ENCODE assay signal across 1 cellular context in the genomic region with DNA sequence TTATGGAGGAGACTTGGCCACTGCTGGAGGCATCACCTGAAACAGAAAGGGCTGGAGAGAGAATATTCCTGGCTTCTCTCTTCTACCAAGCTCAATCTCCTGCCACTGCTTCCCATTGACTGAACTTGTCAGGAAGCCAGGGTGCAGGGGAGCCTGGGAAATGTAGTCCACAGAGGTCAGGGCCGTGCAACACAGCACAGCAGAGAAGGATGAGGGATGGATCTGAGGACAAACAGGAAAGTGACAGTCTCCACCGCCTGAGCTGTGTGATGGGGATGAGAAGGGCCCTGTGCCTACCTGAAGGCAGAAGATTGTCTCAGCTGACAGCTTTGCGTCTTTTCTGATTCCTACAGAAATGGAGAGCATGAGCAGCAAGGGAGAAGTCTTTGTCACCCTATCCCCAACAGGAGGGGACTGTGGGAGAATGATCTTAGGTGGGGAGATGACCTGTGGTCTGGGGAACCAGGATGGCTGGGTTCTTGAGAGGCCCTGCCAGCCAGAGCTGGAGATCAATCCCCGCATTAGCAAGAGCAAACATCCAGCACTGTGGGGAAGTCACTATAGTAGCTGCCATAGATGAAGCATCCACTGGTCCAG.
TF ChIP-seq lines count a peak whose summit lies in the region.

No MANE protein-coding gene starts in this region.

TF ChIP-seq in HepG2, 621 proteins besides CTCF, POLR2A, EP300 and RAD21 (continued from another document and continues in another):
- TF ChIP-seq, protein P1, sequence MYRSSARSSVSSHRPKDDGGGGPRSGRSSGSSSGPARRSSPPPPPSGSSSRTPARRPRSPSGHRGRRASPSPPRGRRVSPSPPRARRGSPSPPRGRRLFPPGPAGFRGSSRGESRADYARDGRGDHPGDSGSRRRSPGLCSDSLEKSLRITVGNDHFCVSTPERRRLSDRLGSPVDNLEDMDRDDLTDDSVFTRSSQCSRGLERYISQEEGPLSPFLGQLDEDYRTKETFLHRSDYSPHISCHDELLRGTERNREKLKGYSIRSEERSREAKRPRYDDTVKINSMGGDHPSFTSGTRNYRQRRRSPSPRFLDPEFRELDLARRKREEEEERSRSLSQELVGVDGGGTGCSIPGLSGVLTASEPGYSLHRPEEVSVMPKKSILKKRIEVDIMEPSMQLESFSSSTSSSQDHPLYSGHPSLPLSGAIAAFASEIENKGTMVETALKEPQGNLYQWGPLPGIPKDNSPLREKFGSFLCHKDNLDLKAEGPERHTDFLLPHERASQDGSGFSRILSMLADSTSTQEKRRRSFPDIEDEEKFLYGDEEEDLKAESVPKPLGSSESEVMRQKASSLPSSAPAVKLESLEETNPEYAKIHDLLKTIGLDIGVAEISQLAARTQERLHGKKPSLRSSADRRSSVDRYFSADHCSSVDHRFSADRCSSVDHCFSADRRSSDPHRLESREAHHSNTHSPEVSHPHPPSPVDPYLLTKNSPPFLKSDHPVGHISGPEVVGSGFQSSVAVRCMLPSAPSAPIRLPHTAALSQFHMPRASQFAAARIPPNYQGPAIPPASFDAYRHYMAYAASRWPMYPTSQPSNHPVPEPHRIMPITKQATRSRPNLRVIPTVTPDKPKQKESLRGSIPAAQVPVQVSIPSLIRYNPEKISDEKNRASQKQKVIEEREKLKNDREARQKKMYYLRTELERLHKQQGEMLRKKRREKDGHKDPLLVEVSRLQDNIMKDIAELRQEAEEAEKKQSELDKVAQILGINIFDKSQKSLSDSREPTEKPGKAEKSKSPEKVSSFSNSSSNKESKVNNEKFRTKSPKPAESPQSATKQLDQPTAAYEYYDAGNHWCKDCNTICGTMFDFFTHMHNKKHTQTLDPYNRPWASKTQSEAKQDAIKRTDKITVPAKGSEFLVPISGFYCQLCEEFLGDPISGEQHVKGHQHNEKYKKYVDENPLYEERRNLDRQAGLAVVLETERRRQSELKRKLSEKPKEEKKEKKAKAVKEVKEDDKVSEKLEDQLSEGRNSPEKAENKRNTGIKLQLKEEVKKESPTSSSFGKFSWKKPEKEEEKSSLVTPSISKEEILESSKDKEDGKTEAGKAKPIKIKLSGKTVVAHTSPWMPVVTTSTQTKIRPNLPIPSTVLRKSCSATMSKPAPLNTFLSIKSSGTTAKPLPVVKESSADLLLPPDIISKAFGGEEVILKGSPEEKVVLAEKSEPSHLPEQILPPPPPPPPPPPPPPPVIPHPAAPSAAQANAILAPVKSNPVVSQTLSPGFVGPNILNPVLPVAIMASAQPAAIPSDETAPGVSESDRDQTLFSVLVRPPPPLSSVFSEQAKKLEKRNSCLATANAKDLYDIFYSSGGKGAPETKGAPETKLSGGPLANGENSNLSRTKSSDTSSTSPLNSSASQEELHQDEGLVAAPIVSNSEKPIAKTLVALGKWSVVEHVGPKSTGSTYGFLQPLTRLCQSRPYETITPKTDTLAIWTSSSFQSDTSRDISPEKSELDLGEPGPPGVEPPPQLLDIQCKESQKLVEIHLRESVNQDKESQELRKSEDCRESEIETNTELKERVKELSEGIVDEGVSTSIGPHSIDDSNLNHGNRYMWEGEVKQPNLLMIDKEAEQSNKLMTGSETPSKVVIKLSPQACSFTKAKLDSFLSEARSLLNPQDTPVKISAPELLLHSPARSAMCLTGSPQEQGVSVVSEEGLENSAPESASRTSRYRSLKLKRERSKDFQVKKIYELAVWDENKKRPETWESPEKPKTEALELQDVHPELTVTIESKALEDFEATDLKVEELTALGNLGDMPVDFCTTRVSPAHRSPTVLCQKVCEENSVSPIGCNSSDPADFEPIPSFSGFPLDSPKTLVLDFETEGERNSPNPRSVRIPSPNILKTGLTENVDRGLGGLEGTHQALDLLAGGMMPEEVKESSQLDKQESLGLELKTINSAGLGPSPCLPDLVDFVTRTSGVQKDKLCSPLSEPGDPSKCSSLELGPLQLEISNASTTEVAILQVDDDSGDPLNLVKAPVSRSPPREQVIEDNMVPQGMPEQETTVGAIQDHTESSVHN (CRISPR knock-in tag; IDR thresholded peaks at IDR 0.05), result peak; percentile 91; the same call in 1 of the 2 replicates
- peak; percentile 74; the same call in 1 of the 2 replicates for TF ChIP-seq ZNF567 (CRISPR knock-in tag; IDR thresholded peaks at IDR 0.05; ENCODE audit: borderline replicate concordance)
- TF ChIP-seq PHF5A (CRISPR knock-in tag; IDR thresholded peaks at IDR 0.05; ENCODE audit: low read depth, unreplicated experiment), result peak; percentile 74
- TF ChIP-seq, protein P2, sequence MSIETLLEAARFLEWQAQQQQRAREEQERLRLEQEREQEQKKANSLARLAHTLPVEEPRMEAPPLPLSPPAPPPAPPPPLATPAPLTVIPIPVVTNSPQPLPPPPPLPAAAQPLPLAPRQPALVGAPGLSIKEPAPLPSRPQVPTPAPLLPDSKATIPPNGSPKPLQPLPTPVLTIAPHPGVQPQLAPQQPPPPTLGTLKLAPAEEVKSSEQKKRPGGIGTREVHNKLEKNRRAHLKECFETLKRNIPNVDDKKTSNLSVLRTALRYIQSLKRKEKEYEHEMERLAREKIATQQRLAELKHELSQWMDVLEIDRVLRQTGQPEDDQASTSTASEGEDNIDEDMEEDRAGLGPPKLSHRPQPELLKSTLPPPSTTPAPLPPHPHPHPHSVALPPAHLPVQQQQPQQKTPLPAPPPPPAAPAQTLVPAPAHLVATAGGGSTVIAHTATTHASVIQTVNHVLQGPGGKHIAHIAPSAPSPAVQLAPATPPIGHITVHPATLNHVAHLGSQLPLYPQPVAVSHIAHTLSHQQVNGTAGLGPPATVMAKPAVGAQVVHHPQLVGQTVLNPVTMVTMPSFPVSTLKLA (IDR thresholded peaks at IDR 0.05), result no peak
- no peak for TF ChIP-seq BRCA1 (CRISPR knock-in tag; IDR thresholded peaks at IDR 0.05)
- peak; percentile 64 for TF ChIP-seq TBX2 (CRISPR knock-in tag; IDR thresholded peaks at IDR 0.05; ENCODE audit: borderline replicate concordance)
- 0 out of 2 replicates have a peak, but pooled peaks have one; percentile 54 for TF ChIP-seq ZNF772 (CRISPR knock-in tag; IDR thresholded peaks at IDR 0.05)
- no peak for TF ChIP-seq SP140L (CRISPR knock-in tag; IDR thresholded peaks at IDR 0.05; ENCODE audit: borderline replicate concordance)
- peak; percentile 58 for TF ChIP-seq HOXA3 (CRISPR knock-in tag; IDR thresholded peaks at IDR 0.05)
- 0 out of 2 replicates have a peak, but pooled peaks have one; percentile 4 for TF ChIP-seq ZNF644 (CRISPR knock-in tag; IDR thresholded peaks at IDR 0.05; ENCODE audit: low read depth)
- no peak for TF ChIP-seq FOXA1 (IDR thresholded peaks at IDR 0.05)
- no peak for TF ChIP-seq FOXA1 (CRISPR knock-in tag; IDR thresholded peaks at IDR 0.05)
- TF ChIP-seq ZNF788 (CRISPR knock-in tag; IDR thresholded peaks at IDR 0.05; ENCODE audit: borderline replicate concordance), result peak; percentile 85; the same call in 1 of the 2 replicates
- TF ChIP-seq ZNF451 (CRISPR knock-in tag; IDR thresholded peaks at IDR 0.05), result 0 out of 2 replicates have a peak, but pooled peaks have one; percentile 35
- TF ChIP-seq, protein P3, sequence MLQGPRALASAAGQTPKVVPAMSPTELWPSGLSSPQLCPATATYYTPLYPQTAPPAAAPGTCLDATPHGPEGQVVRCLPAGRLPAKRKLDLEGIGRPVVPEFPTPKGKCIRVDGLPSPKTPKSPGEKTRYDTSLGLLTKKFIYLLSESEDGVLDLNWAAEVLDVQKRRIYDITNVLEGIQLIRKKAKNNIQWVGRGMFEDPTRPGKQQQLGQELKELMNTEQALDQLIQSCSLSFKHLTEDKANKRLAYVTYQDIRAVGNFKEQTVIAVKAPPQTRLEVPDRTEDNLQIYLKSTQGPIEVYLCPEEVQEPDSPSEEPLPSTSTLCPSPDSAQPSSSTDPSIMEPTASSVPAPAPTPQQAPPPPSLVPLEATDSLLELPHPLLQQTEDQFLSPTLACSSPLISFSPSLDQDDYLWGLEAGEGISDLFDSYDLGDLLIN (CRISPR knock-in tag; IDR thresholded peaks at IDR 0.05; ENCODE audit: borderline replicate concordance), result 0 out of 2 replicates have a peak, but pooled peaks have one; percentile 56
- no peak for TF ChIP-seq MAF1 (CRISPR knock-in tag; IDR thresholded peaks at IDR 0.05; ENCODE audit: borderline replicate concordance)
- TF ChIP-seq FOXO1 (CRISPR knock-in tag; IDR thresholded peaks at IDR 0.05), result 0 out of 2 replicates have a peak, but pooled peaks have one; percentile 9
- TF ChIP-seq NFKBIZ (CRISPR knock-in tag; IDR thresholded peaks at IDR 0.05), result no peak
- TF ChIP-seq FOSL1 (CRISPR knock-in tag; IDR thresholded peaks at IDR 0.05; ENCODE audit: borderline replicate concordance), result no peak
- TF ChIP-seq FOXC1 (CRISPR knock-in tag; IDR thresholded peaks at IDR 0.05; ENCODE audit: borderline replicate concordance), result peak; percentile 70; the same call in 1 of the 2 replicates
- no peak for TF ChIP-seq ZNF10 (CRISPR knock-in tag; IDR thresholded peaks at IDR 0.05; ENCODE audit: borderline replicate concordance, low read depth)
- no peak for TF ChIP-seq RBM22 (optimal IDR thresholded peaks at IDR 0.05; ENCODE audit: low read length)
- TF ChIP-seq, protein P4, sequence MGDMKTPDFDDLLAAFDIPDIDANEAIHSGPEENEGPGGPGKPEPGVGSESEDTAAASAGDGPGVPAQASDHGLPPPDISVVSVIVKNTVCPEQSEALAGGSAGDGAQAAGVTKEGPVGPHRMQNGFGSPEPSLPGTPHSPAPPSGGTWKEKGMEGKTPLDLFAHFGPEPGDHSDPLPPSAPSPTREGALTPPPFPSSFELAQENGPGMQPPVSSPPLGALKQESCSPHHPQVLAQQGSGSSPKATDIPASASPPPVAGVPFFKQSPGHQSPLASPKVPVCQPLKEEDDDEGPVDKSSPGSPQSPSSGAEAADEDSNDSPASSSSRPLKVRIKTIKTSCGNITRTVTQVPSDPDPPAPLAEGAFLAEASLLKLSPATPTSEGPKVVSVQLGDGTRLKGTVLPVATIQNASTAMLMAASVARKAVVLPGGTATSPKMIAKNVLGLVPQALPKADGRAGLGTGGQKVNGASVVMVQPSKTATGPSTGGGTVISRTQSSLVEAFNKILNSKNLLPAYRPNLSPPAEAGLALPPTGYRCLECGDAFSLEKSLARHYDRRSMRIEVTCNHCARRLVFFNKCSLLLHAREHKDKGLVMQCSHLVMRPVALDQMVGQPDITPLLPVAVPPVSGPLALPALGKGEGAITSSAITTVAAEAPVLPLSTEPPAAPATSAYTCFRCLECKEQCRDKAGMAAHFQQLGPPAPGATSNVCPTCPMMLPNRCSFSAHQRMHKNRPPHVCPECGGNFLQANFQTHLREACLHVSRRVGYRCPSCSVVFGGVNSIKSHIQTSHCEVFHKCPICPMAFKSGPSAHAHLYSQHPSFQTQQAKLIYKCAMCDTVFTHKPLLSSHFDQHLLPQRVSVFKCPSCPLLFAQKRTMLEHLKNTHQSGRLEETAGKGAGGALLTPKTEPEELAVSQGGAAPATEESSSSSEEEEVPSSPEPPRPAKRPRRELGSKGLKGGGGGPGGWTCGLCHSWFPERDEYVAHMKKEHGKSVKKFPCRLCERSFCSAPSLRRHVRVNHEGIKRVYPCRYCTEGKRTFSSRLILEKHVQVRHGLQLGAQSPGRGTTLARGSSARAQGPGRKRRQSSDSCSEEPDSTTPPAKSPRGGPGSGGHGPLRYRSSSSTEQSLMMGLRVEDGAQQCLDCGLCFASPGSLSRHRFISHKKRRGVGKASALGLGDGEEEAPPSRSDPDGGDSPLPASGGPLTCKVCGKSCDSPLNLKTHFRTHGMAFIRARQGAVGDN (CRISPR knock-in tag; IDR thresholded peaks at IDR 0.05), result peak; percentile 59
- TF ChIP-seq KMT2B (CRISPR knock-in tag; IDR thresholded peaks at IDR 0.05), result peak; percentile 43; the same call in 1 of the 2 replicates
- TF ChIP-seq, protein P5, sequence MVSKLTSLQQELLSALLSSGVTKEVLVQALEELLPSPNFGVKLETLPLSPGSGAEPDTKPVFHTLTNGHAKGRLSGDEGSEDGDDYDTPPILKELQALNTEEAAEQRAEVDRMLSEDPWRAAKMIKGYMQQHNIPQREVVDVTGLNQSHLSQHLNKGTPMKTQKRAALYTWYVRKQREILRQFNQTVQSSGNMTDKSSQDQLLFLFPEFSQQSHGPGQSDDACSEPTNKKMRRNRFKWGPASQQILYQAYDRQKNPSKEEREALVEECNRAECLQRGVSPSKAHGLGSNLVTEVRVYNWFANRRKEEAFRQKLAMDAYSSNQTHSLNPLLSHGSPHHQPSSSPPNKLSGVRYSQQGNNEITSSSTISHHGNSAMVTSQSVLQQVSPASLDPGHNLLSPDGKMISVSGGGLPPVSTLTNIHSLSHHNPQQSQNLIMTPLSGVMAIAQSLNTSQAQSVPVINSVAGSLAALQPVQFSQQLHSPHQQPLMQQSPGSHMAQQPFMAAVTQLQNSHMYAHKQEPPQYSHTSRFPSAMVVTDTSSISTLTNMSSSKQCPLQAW (CRISPR knock-in tag; IDR thresholded peaks at IDR 0.05), result peak; percentile 84
- TF ChIP-seq, protein P6, sequence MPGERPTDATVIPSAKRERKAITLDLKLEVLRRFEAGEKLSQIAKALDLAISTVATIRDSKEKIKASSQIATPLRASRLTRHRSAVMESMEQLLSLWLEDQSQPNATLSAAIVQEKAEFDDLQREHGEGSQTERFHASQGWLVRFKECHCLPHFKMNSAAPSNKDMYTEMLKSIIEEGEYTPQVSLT (CRISPR knock-in tag; IDR thresholded peaks at IDR 0.05; ENCODE audit: borderline replicate concordance, low read depth), result no peak
- peak; percentile 75; the same call in 1 of the 2 replicates for TF ChIP-seq ZFX (CRISPR knock-in tag; IDR thresholded peaks at IDR 0.05; ENCODE audit: low read depth)
- no peak for TF ChIP-seq ZFP36 (IDR thresholded peaks at IDR 0.05; ENCODE audit: borderline replicate concordance, low read depth, low read length, partially characterized antibody)
- no peak for TF ChIP-seq SMYD3 (CRISPR knock-in tag; IDR thresholded peaks at IDR 0.05)
- TF ChIP-seq ZNF274 (CRISPR knock-in tag; IDR thresholded peaks at IDR 0.05), result no peak; the same call in 1 of the 2 replicates
- TF ChIP-seq, protein P7, sequence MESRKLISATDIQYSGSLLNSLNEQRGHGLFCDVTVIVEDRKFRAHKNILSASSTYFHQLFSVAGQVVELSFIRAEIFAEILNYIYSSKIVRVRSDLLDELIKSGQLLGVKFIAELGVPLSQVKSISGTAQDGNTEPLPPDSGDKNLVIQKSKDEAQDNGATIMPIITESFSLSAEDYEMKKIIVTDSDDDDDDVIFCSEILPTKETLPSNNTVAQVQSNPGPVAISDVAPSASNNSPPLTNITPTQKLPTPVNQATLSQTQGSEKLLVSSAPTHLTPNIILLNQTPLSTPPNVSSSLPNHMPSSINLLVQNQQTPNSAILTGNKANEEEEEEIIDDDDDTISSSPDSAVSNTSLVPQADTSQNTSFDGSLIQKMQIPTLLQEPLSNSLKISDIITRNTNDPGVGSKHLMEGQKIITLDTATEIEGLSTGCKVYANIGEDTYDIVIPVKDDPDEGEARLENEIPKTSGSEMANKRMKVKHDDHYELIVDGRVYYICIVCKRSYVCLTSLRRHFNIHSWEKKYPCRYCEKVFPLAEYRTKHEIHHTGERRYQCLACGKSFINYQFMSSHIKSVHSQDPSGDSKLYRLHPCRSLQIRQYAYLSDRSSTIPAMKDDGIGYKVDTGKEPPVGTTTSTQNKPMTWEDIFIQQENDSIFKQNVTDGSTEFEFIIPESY (CRISPR knock-in tag; IDR thresholded peaks at IDR 0.05), result no peak; the same call in 1 of the 2 replicates
- TF ChIP-seq ZNF431 (CRISPR knock-in tag; IDR thresholded peaks at IDR 0.05; ENCODE audit: borderline replicate concordance, low read depth), result no peak
- TF ChIP-seq, protein P8, sequence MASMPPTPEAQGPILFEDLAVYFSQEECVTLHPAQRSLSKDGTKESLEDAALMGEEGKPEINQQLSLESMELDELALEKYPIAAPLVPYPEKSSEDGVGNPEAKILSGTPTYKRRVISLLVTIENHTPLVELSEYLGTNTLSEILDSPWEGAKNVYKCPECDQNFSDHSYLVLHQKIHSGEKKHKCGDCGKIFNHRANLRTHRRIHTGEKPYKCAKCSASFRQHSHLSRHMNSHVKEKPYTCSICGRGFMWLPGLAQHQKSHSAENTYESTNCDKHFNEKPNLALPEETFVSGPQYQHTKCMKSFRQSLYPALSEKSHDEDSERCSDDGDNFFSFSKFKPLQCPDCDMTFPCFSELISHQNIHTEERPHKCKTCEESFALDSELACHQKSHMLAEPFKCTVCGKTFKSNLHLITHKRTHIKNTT (CRISPR knock-in tag; IDR thresholded peaks at IDR 0.05), result no peak
- TF ChIP-seq HMG20B (CRISPR knock-in tag; conservative IDR thresholded peaks at IDR 0.05), result no peak
- peak; percentile 26; the same call in 1 of the 2 replicates for TF ChIP-seq RFXAP (CRISPR knock-in tag; IDR thresholded peaks at IDR 0.05; ENCODE audit: borderline replicate concordance)
